27 cellular contexts compared by ENCODE assay signal in genomic region chrX:139206914-139207313, GRCh38.
"Had no signal": no experiment of that assay in that cellular context is flagged by ENCODE, and none has a peak within 500 bp of the region (broad histone marks: within the 10 kb centered on the region; RNA-seq: fewer than 3 reads in every experiment).

No MANE protein-coding gene starts in this region.

- H3K79me2 ChIP-seq: parathyroid adenoma had no signal

- FAIRE-seq: small intestine had no signal

- H3K9me3 ChIP-seq: ovary, psoas muscle, right lobe of liver, sigmoid colon, suprapubic skin, testis, transverse colon, upper lobe of right lung, uterus had no signal

- H3K27me3 ChIP-seq: ovary, testis, upper lobe of right lung, uterus had no signal

- H3K4me1 ChIP-seq: parathyroid adenoma, psoas muscle, right lobe of liver, testis, upper lobe of right lung, uterus had no signal

- H3K4me3 ChIP-seq: ovary, psoas muscle, right lobe of liver, sigmoid colon, suprapubic skin, testis, tibial artery, transverse colon, upper lobe of right lung, uterus had no signal

- H3K9ac ChIP-seq: neural progenitor cell, parathyroid adenoma had no signal

- H3K27ac ChIP-seq: neural progenitor cell, ovary, parathyroid adenoma, psoas muscle, right lobe of liver, sigmoid colon, suprapubic skin, testis, tibial artery, transverse colon, upper lobe of right lung, uterus had no signal

- H3K36me3 ChIP-seq: neural progenitor cell, ovary, right lobe of liver, sigmoid colon, suprapubic skin, tibial artery, transverse colon, upper lobe of right lung, uterus had no signal

- H2AFZ ChIP-seq: neural progenitor cell, parathyroid adenoma had no signal

- DNase-seq: naive thymus-derived CD8-positive, alpha-beta T cell; nephron progenitor cell; occipital lobe; ovary; posterior cingulate gyrus; psoas muscle; right cardiac atrium; right lobe of liver; sigmoid colon; small intestine; stimulated activated CD4-positive, alpha-beta T cell treated with anti-CD3 and anti-CD28 coated beads, Interleukin-15, amount 100 ng/mL, for 24 hours; stimulated activated CD4-positive, alpha-beta T cell treated with anti-CD3 and anti-CD28 coated beads, Interleukin-2, amount 100 ng/mL, for 24 hours; stimulated activated CD4-positive, alpha-beta T cell treated with anti-CD3 and anti-CD28 coated beads, Interleukin-2, amount 100 ng/mL, for 48 hours; stimulated activated CD4-positive, alpha-beta T cell treated with anti-CD3 and anti-CD28 coated beads, Interleukin-4, amount 100 ng/mL, for 4 hours; stimulated activated CD8-positive, alpha-beta memory T cell treated with anti-CD3 and anti-CD28 coated beads, Interleukin-4, amount 100 ng/mL, for 48 hours; stimulated activated naive CD4-positive, alpha-beta T cell; stimulated activated naive CD8-positive, alpha-beta T cell treated with anti-CD3 and anti-CD28 coated beads, Interleukin-15, amount 100 ng/mL, for 72 hours; stimulated activated naive CD8-positive, alpha-beta T cell treated with anti-CD3 and anti-CD28 coated beads, Interleukin-15, Interleukin-2, amounts not matched to agents 100 U/mL and 50 U/mL, for 24 hours; substantia nigra; testis; tibial artery; transverse colon; upper lobe of right lung; uterus had no signal
